ENCODE assay signal across 11 cellular contexts in genomic region chr18:31799257-31799656, GRCh38. TPM values are rescaled to one million over a fixed set of nuclear protein-coding genes. Genes with fewer than 3 reads are reported as not detected.
"Had no signal": no experiment of that assay in that cellular context is flagged by ENCODE, and none has a peak within 500 bp of the region (broad histone marks: within the 10 kb centered on the region; RNA-seq: fewer than 3 reads in every experiment).

No MANE protein-coding gene starts in this region.

RNA-seq across cellular contexts. Expression of gene SLC25A52, which starts 38.6 kb away (rescaled TPM):
- total RNA-seq: OCI-LY7, PC-3, PC-9, Peyer's patch, Right ventricle myocardium inferior, Right ventricle myocardium superior, RPMI7951, SJCRH30, SJSA1, SK-MEL-5, T-cell had no signal
